8 cellular contexts compared by ENCODE assay signal in the genomic region with DNA sequence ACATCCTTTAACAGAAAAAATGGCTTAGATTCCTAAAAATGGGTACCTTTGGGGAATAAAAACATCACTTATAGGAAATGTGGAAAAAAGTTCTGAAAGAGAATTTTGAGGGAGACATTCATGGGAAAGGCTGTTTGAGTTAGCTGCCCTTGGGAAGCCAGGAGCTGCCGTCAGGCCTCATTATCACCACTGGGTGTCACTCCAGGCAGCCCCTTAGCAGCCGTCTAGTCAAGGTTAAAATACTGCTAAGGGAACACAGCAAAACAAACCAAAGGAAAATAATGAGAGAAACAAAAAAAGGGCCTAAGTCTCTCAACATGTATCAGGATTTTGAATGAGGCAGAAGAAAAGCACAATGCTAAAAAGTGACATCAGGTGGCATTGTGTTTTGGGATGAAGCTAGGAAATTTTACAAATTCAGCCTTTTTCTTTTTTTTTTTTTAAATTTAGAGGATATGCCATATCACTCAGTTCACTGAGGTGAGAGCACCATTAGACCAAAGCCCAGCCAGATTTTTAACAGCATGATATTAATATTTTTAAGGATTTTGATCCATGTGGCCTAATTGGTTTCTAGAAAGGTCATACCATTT.
DNase-seq lines count a peak whose midpoint lies in the region; ATAC-seq and TF ChIP-seq lines count a peak whose summit lies in the region.

No MANE protein-coding gene starts in this region.

- ATAC-seq in GM21381 (IDR thresholded peaks at IDR 0.05; ENCODE audit: unreplicated experiment) (peak; percentile 49), left lobe of liver (peak; percentile 72)

- H3K27ac ChIP-seq in C4-2B = no peak overlapping the region

- no peak overlapping the region for H3K4me3 ChIP-seq in cardiac fibroblast (replicated peaks in 1 of 2; ENCODE audit: low read depth in 2 of 2, low read length in 2 of 2)

- peak; percentile 3 for DNase-seq in NCI-H2171 treated with DMSO at 0.1 percent for 48 hours (lab: John Stamatoyannopoulos, UW)
- DNase-seq in cardiac fibroblast (ENCODE audit: low read depth in 2 of 2) = peak; percentile 59 to 74
- no peak for DNase-seq in left lobe of liver (ENCODE audit: low spot score)
- DNase-seq in NCI-H524 treated with DMSO at 0.1 percent for 48 hours (lab: John Stamatoyannopoulos, UW) = no peak
- no peak for DNase-seq in activated CD4-positive, alpha-beta T cell treated with anti-CD3 and anti-CD28 coated beads for 4 hours
- DNase-seq in NCI-H2029 treated with DMSO at 0.1 percent for 48 hours (lab: John Stamatoyannopoulos, UW) = no peak

- TF ChIP-seq CTCF in C4-2B (conservative IDR thresholded peaks at IDR 0.05) (peak; percentile 78), cardiac fibroblast (IDR thresholded peaks at IDR 0.05; ENCODE audit: low read depth, low read length) (peak; percentile 84)

Comparison
In these comparisons a context has a peak if more than half of its experiments do, and no peak if none do; other contexts are left out.
1. DNase-seq: peak in NCI-H2171 treated with DMSO at 0.1 percent for 48 hours (single experiment) and cardiac fibroblast (2 of 2); none in left lobe of liver (single experiment), NCI-H524 treated with DMSO at 0.1 percent for 48 hours (single experiment), activated CD4-positive, alpha-beta T cell treated with anti-CD3 and anti-CD28 coated beads for 4 hours (0 of 2) and NCI-H2029 treated with DMSO at 0.1 percent for 48 hours (single experiment).